ENCODE assay signal across 2 cellular contexts in the genomic region with DNA sequence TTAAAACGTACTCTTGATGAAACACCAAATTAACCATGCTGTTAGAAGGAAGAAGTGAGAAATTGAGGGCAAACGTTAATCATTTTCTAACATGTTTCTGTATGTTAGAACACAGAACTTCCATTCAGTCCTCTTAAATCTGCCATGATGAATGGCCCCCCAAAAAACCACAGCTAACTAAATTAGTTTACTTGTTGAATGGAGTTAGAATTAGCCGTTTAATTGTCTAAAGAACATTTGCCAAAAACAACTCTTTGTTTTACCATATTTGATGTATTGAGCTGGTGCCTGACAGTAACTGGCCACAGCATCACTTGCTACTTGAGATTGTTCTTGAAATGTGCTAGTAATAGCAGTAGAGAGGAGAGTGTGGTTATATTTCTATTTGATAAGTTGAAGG.
TF ChIP-seq lines count a peak whose summit lies in the region.

No MANE protein-coding gene starts in this region.

TF ChIP-seq in HCT116, 20 proteins besides CTCF, POLR2A, EP300 and RAD21:
- TF ChIP-seq ZNF274 (IDR thresholded peaks at IDR 0.05; ENCODE audit: low read depth, low read length), result no peak
- TF ChIP-seq, protein P1, sequence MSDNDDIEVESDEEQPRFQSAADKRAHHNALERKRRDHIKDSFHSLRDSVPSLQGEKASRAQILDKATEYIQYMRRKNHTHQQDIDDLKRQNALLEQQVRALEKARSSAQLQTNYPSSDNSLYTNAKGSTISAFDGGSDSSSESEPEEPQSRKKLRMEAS (IDR thresholded peaks at IDR 0.05), result no peak
- TF ChIP-seq ZFX (IDR thresholded peaks at IDR 0.05), result no peak
- TF ChIP-seq CEBPB (IDR thresholded peaks at IDR 0.05; ENCODE audit: low read depth), result no peak
- no peak for TF ChIP-seq TCF7L2 (IDR thresholded peaks at IDR 0.05; ENCODE audit: borderline replicate concordance, extremely low read depth, insufficient read depth, insufficient read length)
- no peak for TF ChIP-seq POLR2AphosphoS5 (IDR thresholded peaks at IDR 0.05; ENCODE audit: low read depth, low read length)
- no peak for TF ChIP-seq FOSL1 (IDR thresholded peaks at IDR 0.05; ENCODE audit: low read depth)
- TF ChIP-seq SRF (IDR thresholded peaks at IDR 0.05; ENCODE audit: low read depth), result no peak
- TF ChIP-seq EZH2 (IDR thresholded peaks at IDR 0.05), result no peak
- no peak for TF ChIP-seq EGR1 (IDR thresholded peaks at IDR 0.05; ENCODE audit: low read depth)
- TF ChIP-seq SIN3A (IDR thresholded peaks at IDR 0.05; ENCODE audit: low read depth), result no peak
- TF ChIP-seq, protein P2, sequence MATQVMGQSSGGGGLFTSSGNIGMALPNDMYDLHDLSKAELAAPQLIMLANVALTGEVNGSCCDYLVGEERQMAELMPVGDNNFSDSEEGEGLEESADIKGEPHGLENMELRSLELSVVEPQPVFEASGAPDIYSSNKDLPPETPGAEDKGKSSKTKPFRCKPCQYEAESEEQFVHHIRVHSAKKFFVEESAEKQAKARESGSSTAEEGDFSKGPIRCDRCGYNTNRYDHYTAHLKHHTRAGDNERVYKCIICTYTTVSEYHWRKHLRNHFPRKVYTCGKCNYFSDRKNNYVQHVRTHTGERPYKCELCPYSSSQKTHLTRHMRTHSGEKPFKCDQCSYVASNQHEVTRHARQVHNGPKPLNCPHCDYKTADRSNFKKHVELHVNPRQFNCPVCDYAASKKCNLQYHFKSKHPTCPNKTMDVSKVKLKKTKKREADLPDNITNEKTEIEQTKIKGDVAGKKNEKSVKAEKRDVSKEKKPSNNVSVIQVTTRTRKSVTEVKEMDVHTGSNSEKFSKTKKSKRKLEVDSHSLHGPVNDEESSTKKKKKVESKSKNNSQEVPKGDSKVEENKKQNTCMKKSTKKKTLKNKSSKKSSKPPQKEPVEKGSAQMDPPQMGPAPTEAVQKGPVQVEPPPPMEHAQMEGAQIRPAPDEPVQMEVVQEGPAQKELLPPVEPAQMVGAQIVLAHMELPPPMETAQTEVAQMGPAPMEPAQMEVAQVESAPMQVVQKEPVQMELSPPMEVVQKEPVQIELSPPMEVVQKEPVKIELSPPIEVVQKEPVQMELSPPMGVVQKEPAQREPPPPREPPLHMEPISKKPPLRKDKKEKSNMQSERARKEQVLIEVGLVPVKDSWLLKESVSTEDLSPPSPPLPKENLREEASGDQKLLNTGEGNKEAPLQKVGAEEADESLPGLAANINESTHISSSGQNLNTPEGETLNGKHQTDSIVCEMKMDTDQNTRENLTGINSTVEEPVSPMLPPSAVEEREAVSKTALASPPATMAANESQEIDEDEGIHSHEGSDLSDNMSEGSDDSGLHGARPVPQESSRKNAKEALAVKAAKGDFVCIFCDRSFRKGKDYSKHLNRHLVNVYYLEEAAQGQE (IDR thresholded peaks at IDR 0.05; ENCODE audit: low read depth), result no peak
- no peak for TF ChIP-seq CBX3 (IDR thresholded peaks at IDR 0.05; ENCODE audit: low read depth)
- TF ChIP-seq, protein P3, sequence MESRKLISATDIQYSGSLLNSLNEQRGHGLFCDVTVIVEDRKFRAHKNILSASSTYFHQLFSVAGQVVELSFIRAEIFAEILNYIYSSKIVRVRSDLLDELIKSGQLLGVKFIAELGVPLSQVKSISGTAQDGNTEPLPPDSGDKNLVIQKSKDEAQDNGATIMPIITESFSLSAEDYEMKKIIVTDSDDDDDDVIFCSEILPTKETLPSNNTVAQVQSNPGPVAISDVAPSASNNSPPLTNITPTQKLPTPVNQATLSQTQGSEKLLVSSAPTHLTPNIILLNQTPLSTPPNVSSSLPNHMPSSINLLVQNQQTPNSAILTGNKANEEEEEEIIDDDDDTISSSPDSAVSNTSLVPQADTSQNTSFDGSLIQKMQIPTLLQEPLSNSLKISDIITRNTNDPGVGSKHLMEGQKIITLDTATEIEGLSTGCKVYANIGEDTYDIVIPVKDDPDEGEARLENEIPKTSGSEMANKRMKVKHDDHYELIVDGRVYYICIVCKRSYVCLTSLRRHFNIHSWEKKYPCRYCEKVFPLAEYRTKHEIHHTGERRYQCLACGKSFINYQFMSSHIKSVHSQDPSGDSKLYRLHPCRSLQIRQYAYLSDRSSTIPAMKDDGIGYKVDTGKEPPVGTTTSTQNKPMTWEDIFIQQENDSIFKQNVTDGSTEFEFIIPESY (IDR thresholded peaks at IDR 0.05; ENCODE audit: extremely low read depth, insufficient replicate concordance, low read length), result no peak
- TF ChIP-seq, protein P4, sequence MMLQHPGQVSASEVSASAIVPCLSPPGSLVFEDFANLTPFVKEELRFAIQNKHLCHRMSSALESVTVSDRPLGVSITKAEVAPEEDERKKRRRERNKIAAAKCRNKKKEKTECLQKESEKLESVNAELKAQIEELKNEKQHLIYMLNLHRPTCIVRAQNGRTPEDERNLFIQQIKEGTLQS (IDR thresholded peaks at IDR 0.05), result no peak
- no peak for TF ChIP-seq JUND (IDR thresholded peaks at IDR 0.05)
- TF ChIP-seq ELF1 (IDR thresholded peaks at IDR 0.05; ENCODE audit: borderline replicate concordance, low read depth), result no peak
- no peak for TF ChIP-seq SP1 (IDR thresholded peaks at IDR 0.05; ENCODE audit: low read depth)
- TF ChIP-seq EZH2phosphoT487 (IDR thresholded peaks at IDR 0.05; ENCODE audit: borderline replicate concordance), result no peak
- no peak for TF ChIP-seq YY1 (IDR thresholded peaks at IDR 0.05; ENCODE audit: extremely low read depth, insufficient replicate concordance, low read depth, low read length)
TF ChIP-seq in HCT116: peak in this region for 0.

TF ChIP-seq in IMR-90, 13 proteins besides CTCF, POLR2A, EP300 and RAD21:
- TF ChIP-seq CHD1 (IDR thresholded peaks at IDR 0.05; ENCODE audit: low read depth, low read length), result no peak
- TF ChIP-seq, protein P5, sequence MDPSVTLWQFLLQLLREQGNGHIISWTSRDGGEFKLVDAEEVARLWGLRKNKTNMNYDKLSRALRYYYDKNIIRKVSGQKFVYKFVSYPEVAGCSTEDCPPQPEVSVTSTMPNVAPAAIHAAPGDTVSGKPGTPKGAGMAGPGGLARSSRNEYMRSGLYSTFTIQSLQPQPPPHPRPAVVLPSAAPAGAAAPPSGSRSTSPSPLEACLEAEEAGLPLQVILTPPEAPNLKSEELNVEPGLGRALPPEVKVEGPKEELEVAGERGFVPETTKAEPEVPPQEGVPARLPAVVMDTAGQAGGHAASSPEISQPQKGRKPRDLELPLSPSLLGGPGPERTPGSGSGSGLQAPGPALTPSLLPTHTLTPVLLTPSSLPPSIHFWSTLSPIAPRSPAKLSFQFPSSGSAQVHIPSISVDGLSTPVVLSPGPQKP (IDR thresholded peaks at IDR 0.05; ENCODE audit: borderline replicate concordance, low read depth, low read length), result no peak
- TF ChIP-seq RCOR1 (IDR thresholded peaks at IDR 0.05; ENCODE audit: insufficient replicate concordance, low read length), result no peak
- no peak for TF ChIP-seq FOS (IDR thresholded peaks at IDR 0.05; ENCODE audit: low read depth, low read length)
- TF ChIP-seq MAZ (IDR thresholded peaks at IDR 0.05; ENCODE audit: borderline replicate concordance, low read depth, low read length), result no peak
- no peak for TF ChIP-seq MAFK (IDR thresholded peaks at IDR 0.05; ENCODE audit: low read depth, low read length)
- TF ChIP-seq SMC3 (IDR thresholded peaks at IDR 0.05; ENCODE audit: low read depth, low read length), result no peak
- TF ChIP-seq, protein P6, sequence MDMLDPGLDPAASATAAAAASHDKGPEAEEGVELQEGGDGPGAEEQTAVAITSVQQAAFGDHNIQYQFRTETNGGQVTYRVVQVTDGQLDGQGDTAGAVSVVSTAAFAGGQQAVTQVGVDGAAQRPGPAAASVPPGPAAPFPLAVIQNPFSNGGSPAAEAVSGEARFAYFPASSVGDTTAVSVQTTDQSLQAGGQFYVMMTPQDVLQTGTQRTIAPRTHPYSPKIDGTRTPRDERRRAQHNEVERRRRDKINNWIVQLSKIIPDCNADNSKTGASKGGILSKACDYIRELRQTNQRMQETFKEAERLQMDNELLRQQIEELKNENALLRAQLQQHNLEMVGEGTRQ (IDR thresholded peaks at IDR 0.05; ENCODE audit: low read depth, low read length), result no peak
